In the genomic region with DNA sequence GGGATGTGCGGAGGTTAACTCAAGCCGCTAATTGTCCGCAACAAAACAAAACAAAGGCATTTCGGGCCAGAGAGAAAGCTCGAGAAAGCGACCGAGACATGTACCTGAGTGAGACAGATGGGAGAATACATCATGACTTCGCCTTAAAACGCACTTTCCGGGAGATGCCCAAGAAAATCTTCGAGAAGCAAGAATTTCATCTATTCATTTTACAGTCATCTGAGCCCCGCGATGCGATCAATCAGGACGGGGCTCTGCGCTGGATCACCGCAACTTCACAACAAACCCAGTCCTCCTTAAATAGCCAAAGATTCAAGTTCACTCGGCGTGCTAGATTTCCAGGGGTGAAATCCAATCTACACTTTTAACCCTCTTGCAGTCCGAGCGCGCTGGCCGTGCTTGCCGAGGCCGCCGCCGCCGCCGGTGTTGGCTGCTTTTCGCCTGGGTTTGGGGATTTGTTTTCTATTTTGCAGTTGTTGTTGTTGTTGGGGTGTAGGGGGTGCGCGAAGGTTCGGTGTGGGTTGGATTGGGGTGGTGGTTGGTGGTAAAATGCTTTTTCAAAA, we compare ENCODE assay signal across 1 cellular context.
A peak's percentile ranks its signal among the peaks of the same experiment; 100 is the strongest.
TF ChIP-seq lines count a peak whose summit lies in the region.

No MANE protein-coding gene starts in this region.

TF ChIP-seq in HEK293, 187 proteins besides CTCF, POLR2A, EP300 and RAD21 (continued from another document and continues in another):
- no peak for TF ChIP-seq SCRT1 (tag by site-specific recombination; IDR thresholded peaks at IDR 0.05; ENCODE audit: borderline replicate concordance)
- TF ChIP-seq, protein P1, sequence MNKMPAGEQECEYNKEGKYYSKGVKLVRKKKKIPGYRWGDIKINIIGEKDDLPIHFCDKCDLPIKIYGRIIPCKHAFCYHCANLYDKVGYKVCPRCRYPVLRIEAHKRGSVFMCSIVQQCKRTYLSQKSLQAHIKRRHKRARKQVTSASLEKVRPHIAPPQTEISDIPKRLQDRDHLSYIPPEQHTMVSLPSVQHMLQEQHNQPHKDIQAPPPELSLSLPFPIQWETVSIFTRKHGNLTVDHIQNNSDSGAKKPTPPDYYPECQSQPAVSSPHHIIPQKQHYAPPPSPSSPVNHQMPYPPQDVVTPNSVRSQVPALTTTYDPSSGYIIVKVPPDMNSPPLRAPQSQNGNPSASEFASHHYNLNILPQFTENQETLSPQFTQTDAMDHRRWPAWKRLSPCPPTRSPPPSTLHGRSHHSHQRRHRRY (tag by site-specific recombination; IDR thresholded peaks at IDR 0.05) = no peak
- no peak for TF ChIP-seq HOXD13 (CRISPR knock-in tag; IDR thresholded peaks at IDR 0.05; ENCODE audit: borderline replicate concordance)
- TF ChIP-seq ZNF112 (tag by site-specific recombination; IDR thresholded peaks at IDR 0.05) = no peak
- 0 out of 2 replicates have a peak, but pooled peaks have one; percentile 8 for TF ChIP-seq GLIS2 (tag by site-specific recombination; IDR thresholded peaks at IDR 0.05)
- no peak for TF ChIP-seq ZSCAN23 (tag by site-specific recombination; IDR thresholded peaks at IDR 0.05)
- TF ChIP-seq, protein P2, sequence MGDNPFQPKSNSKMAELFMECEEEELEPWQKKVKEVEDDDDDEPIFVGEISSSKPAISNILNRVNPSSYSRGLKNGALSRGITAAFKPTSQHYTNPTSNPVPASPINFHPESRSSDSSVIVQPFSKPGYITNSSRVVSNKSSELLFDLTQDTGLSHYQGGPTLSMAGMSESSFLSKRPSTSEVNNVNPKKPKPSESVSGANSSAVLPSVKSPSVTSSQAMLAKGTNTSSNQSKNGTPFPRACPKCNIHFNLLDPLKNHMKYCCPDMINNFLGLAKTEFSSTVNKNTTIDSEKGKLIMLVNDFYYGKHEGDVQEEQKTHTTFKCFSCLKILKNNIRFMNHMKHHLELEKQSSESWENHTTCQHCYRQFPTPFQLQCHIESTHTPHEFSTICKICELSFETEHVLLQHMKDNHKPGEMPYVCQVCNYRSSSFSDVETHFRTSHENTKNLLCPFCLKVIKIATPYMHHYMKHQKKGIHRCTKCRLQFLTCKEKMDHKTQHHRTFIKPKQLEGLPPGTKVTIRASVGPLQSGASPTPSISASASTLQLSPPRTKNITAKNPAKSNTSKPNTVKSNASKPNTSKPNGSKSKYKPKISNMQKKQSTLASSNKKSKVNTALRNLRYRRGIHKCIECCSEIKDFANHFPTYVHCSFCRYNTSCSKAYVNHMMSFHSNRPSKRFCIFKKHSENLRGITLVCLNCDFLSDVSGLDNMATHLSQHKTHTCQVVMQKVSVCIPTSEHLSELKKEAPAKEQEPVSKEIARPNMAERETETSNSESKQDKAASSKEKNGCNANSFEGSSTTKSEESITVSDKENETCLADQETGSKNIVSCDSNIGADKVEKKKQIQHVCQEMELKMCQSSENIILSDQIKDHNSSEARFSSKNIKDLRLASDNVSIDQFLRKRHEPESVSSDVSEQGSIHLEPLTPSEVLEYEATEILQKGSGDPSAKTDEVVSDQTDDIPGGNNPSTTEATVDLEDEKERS (tag by site-specific recombination; IDR thresholded peaks at IDR 0.05) = no peak
- TF ChIP-seq OSR2 (tag by site-specific recombination; IDR thresholded peaks at IDR 0.05) = no peak
- no peak for TF ChIP-seq ZBTB11 (tag by site-specific recombination; conservative IDR thresholded peaks at IDR 0.05; ENCODE audit: low read depth)
- no peak for TF ChIP-seq WT1 (tag by site-specific recombination; IDR thresholded peaks at IDR 0.05)
- TF ChIP-seq, protein P3, sequence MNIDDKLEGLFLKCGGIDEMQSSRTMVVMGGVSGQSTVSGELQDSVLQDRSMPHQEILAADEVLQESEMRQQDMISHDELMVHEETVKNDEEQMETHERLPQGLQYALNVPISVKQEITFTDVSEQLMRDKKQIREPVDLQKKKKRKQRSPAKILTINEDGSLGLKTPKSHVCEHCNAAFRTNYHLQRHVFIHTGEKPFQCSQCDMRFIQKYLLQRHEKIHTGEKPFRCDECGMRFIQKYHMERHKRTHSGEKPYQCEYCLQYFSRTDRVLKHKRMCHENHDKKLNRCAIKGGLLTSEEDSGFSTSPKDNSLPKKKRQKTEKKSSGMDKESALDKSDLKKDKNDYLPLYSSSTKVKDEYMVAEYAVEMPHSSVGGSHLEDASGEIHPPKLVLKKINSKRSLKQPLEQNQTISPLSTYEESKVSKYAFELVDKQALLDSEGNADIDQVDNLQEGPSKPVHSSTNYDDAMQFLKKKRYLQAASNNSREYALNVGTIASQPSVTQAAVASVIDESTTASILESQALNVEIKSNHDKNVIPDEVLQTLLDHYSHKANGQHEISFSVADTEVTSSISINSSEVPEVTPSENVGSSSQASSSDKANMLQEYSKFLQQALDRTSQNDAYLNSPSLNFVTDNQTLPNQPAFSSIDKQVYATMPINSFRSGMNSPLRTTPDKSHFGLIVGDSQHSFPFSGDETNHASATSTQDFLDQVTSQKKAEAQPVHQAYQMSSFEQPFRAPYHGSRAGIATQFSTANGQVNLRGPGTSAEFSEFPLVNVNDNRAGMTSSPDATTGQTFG (tag by site-specific recombination; IDR thresholded peaks at IDR 0.05; ENCODE audit: borderline replicate concordance) = no peak
- TF ChIP-seq, protein P4, sequence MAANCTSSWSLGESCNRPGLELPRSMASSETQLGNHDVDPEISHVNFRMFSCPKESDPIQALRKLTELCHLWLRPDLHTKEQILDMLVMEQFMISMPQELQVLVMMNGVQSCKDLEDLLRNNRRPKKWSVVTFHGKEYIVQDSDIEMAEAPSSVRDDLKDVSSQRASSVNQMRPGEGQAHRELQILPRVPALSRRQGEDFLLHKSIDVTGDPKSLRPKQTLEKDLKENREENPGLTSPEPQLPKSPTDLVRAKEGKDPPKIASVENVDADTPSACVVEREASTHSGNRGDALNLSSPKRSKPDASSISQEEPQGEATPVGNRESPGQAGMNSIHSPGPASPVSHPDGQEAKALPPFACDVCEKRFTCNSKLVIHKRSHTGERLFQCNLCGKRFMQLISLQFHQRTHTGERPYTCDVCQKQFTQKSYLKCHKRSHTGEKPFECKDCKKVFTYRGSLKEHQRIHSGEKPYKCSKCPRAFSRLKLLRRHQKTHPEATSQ (tag by site-specific recombination; IDR thresholded peaks at IDR 0.05) = no peak
- TF ChIP-seq ZNF629 (tag by site-specific recombination; IDR thresholded peaks at IDR 0.05) = no peak
- peak; percentile 83 for TF ChIP-seq ZBTB8A (tag by site-specific recombination; IDR thresholded peaks at IDR 0.05)
- TF ChIP-seq, protein P5, sequence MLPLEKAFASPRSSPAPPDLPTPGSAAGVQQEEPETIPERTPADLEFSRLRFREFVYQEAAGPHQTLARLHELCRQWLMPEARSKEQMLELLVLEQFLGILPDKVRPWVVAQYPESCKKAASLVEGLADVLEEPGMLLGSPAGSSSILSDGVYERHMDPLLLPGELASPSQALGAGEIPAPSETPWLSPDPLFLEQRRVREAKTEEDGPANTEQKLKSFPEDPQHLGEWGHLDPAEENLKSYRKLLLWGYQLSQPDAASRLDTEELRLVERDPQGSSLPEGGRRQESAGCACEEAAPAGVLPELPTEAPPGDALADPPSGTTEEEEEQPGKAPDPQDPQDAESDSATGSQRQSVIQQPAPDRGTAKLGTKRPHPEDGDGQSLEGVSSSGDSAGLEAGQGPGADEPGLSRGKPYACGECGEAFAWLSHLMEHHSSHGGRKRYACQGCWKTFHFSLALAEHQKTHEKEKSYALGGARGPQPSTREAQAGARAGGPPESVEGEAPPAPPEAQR (tag by site-specific recombination; IDR thresholded peaks at IDR 0.05) = no peak
- TF ChIP-seq ZNF366 (tag by site-specific recombination; conservative IDR thresholded peaks at IDR 0.05) = no peak
- TF ChIP-seq ZNF391 (tag by site-specific recombination; IDR thresholded peaks at IDR 0.05; ENCODE audit: borderline replicate concordance, low read depth) = no peak
- TF ChIP-seq ZSCAN4 (tag by site-specific recombination; IDR thresholded peaks at IDR 0.05) = no peak
- no peak for TF ChIP-seq ZFP41 (tag by site-specific recombination; IDR thresholded peaks at IDR 0.05; ENCODE audit: borderline replicate concordance)
- no peak for TF ChIP-seq ZNF280C (tag by site-specific recombination; IDR thresholded peaks at IDR 0.05)
- no peak for TF ChIP-seq MZF1 (tag by site-specific recombination; IDR thresholded peaks at IDR 0.05; ENCODE audit: borderline replicate concordance)
- TF ChIP-seq ZNF169 (tag by site-specific recombination; IDR thresholded peaks at IDR 0.05) = no peak
- no peak for TF ChIP-seq GLI2 (tag by site-specific recombination; IDR thresholded peaks at IDR 0.05; ENCODE audit: borderline replicate concordance, low read depth)
- no peak for TF ChIP-seq ZNF561 (tag by site-specific recombination; IDR thresholded peaks at IDR 0.05; ENCODE audit: borderline replicate concordance)
- TF ChIP-seq ZNF324 (tag by site-specific recombination; IDR thresholded peaks at IDR 0.05) = no peak
- no peak for TF ChIP-seq MYNN (tag by site-specific recombination; IDR thresholded peaks at IDR 0.05; ENCODE audit: borderline replicate concordance)
- no peak for TF ChIP-seq ZNF626 (tag by site-specific recombination; IDR thresholded peaks at IDR 0.05)
- TF ChIP-seq ZNF121 (tag by site-specific recombination; IDR thresholded peaks at IDR 0.05) = no peak
- TF ChIP-seq, protein P6, sequence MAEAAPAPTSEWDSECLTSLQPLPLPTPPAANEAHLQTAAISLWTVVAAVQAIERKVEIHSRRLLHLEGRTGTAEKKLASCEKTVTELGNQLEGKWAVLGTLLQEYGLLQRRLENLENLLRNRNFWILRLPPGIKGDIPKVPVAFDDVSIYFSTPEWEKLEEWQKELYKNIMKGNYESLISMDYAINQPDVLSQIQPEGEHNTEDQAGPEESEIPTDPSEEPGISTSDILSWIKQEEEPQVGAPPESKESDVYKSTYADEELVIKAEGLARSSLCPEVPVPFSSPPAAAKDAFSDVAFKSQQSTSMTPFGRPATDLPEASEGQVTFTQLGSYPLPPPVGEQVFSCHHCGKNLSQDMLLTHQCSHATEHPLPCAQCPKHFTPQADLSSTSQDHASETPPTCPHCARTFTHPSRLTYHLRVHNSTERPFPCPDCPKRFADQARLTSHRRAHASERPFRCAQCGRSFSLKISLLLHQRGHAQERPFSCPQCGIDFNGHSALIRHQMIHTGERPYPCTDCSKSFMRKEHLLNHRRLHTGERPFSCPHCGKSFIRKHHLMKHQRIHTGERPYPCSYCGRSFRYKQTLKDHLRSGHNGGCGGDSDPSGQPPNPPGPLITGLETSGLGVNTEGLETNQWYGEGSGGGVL (tag by site-specific recombination; IDR thresholded peaks at IDR 0.05) = peak; percentile 54
- 0 out of 2 replicates have a peak, but pooled peaks have one; percentile 41 for TF ChIP-seq ZBTB10 (tag by site-specific recombination; IDR thresholded peaks at IDR 0.05)
